In genomic region chr2:120952318-120952717, GRCh38 we compare ENCODE assay signal across 20 cellular contexts.
A peak's percentile ranks its signal among the peaks of the same experiment; 100 is the strongest.
DNase-seq lines count a peak whose midpoint lies in the region; ATAC-seq and TF ChIP-seq lines count a peak whose summit lies in the region.
"Had no signal": no experiment of that assay in that cellular context is flagged by ENCODE, and none has a peak within 500 bp of the region (broad histone marks: within the 10 kb centered on the region; RNA-seq: fewer than 3 reads in every experiment).

No MANE protein-coding gene starts in this region.

- no TSS peak for BruUV-seq in MCF 10A (replicated peaks; lab: Mats Ljungman, UMichigan)

- H3K4me1 ChIP-seq in breast epithelium, result no peaks in the 10 kb centered on the region
- H3K4me1 ChIP-seq: neural progenitor cell had no signal

- DNase-seq in MCF 10A (ENCODE audit: unreplicated experiment), result peak; percentile 28
- no peak for DNase-seq in breast epithelium (ENCODE audit: low spot score in 2 of 2)
- DNase-seq in T1000 (lab: John Stamatoyannopoulos, UW), result peak; percentile 20
- DNase-seq in fibroblast of pulmonary artery (ENCODE audit: low read depth), result peak; percentile 65
- no peak for DNase-seq in sciatic nerve (ENCODE audit: low spot score)
- no peak for DNase-seq in superior temporal gyrus (ENCODE audit: extremely low spot score)
- no peak for DNase-seq in left colon
- DNase-seq: activated CD4-positive, alpha-beta memory T cell treated with anti-CD3 and anti-CD28 coated beads, Interleukin-2, amount 10 ng/mL, durations not matched to agents 7 days and 5 days; activated T-cell treated with anti-CD3 and anti-CD28 coated beads, Interleukin-2, amount 50 U/mL, for 24 hours; DND-41; NCI-H2029 treated with DMSO at 0.1 percent for 48 hours; NCI-H748 treated with DMSO at 0.1 percent for 48 hours; stimulated activated naive CD4-positive, alpha-beta T cell treated with Interleukin-2 at 50 U/mL for 16 hours had no signal

- H3K27me3 ChIP-seq in breast epithelium, result no peaks in the 10 kb centered on the region
- H3K27me3 ChIP-seq: esophagus muscularis mucosa, neural progenitor cell, right atrium auricular region had no signal

- no peaks in the 10 kb centered on the region for H3K9me3 ChIP-seq in breast epithelium
- H3K9me3 ChIP-seq: esophagus muscularis mucosa, right atrium auricular region had no signal

- CTCF ChIA-PET in MCF 10A (lab: Yijun Ruan, JAX), result no interaction called here

- H3K36me3 Mint-ChIP-seq in MCF 10A (ENCODE audit: insufficient read depth, unreplicated experiment), result no peaks in the 10 kb centered on the region
- H3K36me3 Mint-ChIP-seq: activated naive CD8-positive, alpha-beta T cell had no signal

- peak; percentile 16 for ATAC-seq in sciatic nerve
- ATAC-seq in GM21526 (IDR thresholded peaks at IDR 0.05; ENCODE audit: low FRiP score, unreplicated experiment), result no peak
- no peak for ATAC-seq in left colon

- no peak for TF ChIP-seq POLR2A in breast epithelium (IDR thresholded peaks at IDR 0.05)

- H3K27ac Mint-ChIP-seq in MCF 10A (ENCODE audit: low read depth, unreplicated experiment), result no peak overlapping the region
- H3K27ac Mint-ChIP-seq: activated CD4-positive, alpha-beta memory T cell treated with anti-CD3 and anti-CD28 coated beads, Interleukin-2, amount 10 ng/mL, durations not matched to agents 7 days and 5 days; activated naive CD8-positive, alpha-beta T cell; activated T-cell treated with anti-CD3 and anti-CD28 coated beads, Interleukin-2, amount 50 U/mL, for 24 hours; neural progenitor cell had no signal

- no peaks in the 10 kb centered on the region for H3K36me3 ChIP-seq in breast epithelium
- H3K36me3 ChIP-seq: neural progenitor cell, right atrium auricular region had no signal

- intact Hi-C loops in MCF 10A (cut with micrococcal nuclease), result no loop called here
- intact Hi-C loops in breast epithelium (cut with DNase I; ENCODE audit: low total_unique reads), result no loop called here
- intact Hi-C loops in sciatic nerve (cut with DNase I), result no loop called here
- intact Hi-C loops in left colon (cut with DNase I, micrococcal nuclease), result no loop called here

- no peaks in the 10 kb centered on the region for H3K27me3 Mint-ChIP-seq in MCF 10A (ENCODE audit: insufficient read depth, unreplicated experiment)
- H3K27me3 Mint-ChIP-seq: activated CD4-positive, alpha-beta memory T cell treated with anti-CD3 and anti-CD28 coated beads, Interleukin-2, amount 10 ng/mL, durations not matched to agents 7 days and 5 days; activated naive CD8-positive, alpha-beta T cell; activated T-cell treated with anti-CD3 and anti-CD28 coated beads, Interleukin-2, amount 50 U/mL, for 24 hours had no signal

- POLR2A ChIA-PET in MCF 10A (lab: Yijun Ruan, JAX), result no interaction called here

- peak overlapping the region in 1 of 2 donors; percentile 38 for H3K27ac ChIP-seq in breast epithelium
- H3K27ac ChIP-seq: esophagus muscularis mucosa, neural progenitor cell, PC-9, right atrium auricular region, VCaP had no signal

- no peak overlapping the region for H3K4me3 Mint-ChIP-seq in MCF 10A (ENCODE audit: unreplicated experiment)
- H3K4me3 Mint-ChIP-seq: activated CD4-positive, alpha-beta memory T cell treated with anti-CD3 and anti-CD28 coated beads, Interleukin-2, amount 10 ng/mL, durations not matched to agents 7 days and 5 days; activated naive CD8-positive, alpha-beta T cell; activated T-cell treated with anti-CD3 and anti-CD28 coated beads, Interleukin-2, amount 50 U/mL, for 24 hours had no signal

- H3K4me3 ChIP-seq in breast epithelium (no peak overlapping the region), fibroblast of pulmonary artery (replicated peaks; ENCODE audit: low read depth, low read length) (no peak overlapping the region)
- H3K4me3 ChIP-seq: esophagus muscularis mucosa, neural progenitor cell, PC-9, right atrium auricular region had no signal

- H3K4me1 Mint-ChIP-seq in MCF 10A (ENCODE audit: insufficient read depth, unreplicated experiment), result no peaks in the 10 kb centered on the region

- H3K9me3 Mint-ChIP-seq in MCF 10A (ENCODE audit: unreplicated experiment), result no peaks in the 10 kb centered on the region
- H3K9me3 Mint-ChIP-seq: activated CD4-positive, alpha-beta memory T cell treated with anti-CD3 and anti-CD28 coated beads, Interleukin-2, amount 10 ng/mL, durations not matched to agents 7 days and 5 days; activated T-cell treated with anti-CD3 and anti-CD28 coated beads, Interleukin-2, amount 50 U/mL, for 24 hours; neural progenitor cell had no signal

- TF ChIP-seq CTCF in MCF 10A (IDR thresholded peaks at IDR 0.05; ENCODE audit: unreplicated experiment), result no peak
- no peak for TF ChIP-seq CTCF in breast epithelium (IDR thresholded peaks at IDR 0.05)
- TF ChIP-seq CTCF in fibroblast of pulmonary artery (IDR thresholded peaks at IDR 0.05; ENCODE audit: low read length, missing control alignments), result no peak

Comparison
In these comparisons a context has a peak if more than half of its experiments do, and no peak if none do; other contexts are left out.
1. DNase-seq: peak in MCF 10A (single experiment), T1000 (single experiment) and fibroblast of pulmonary artery (single experiment); none in breast epithelium (0 of 2), sciatic nerve (single experiment), superior temporal gyrus (single experiment) and left colon (0 of 2).